15 cellular contexts compared by ENCODE assay signal in the genomic region with DNA sequence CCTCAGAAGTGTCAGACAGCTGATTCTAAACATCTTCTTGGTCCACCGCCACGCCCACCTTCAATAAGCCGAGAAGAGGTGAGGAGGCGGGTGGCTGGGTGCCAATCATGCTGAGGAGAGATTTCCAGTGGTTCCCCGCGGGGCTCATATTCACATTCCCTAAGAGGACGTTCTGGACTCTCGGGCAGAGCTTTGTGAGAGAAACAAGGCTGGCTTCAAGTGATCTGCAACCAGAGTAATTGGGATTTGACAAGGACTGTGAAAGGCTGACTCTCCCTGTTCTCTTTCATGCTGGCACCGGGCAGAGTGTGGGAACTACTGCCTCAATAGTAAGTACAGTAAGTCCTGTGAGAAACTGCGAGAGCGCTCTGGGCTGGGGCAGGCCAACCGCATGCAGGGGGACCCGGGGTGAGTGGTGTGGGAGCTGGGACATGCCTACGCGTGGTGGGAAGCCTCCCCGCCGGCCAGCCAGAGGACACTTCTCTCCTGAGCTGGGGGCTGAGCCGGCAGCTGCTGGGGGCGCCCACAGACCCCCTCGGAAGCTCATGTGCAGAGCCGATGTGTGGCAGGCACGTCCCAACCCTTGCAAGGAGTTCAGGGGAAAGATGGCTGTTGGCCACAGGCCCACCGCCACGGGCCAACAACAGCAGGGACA.
DNase-seq lines count a peak whose midpoint lies in the region; ATAC-seq and TF ChIP-seq lines count a peak whose summit lies in the region.
"Had no signal": no experiment of that assay in that cellular context is flagged by ENCODE, and none has a peak within 500 bp of the region (broad histone marks: within the 10 kb centered on the region; RNA-seq: fewer than 3 reads in every experiment).

No MANE protein-coding gene starts in this region.

- peaks cover 4% of the 10 kb centered on the region for H3K27me3 Mint-ChIP-seq in GM23338 (ENCODE audit: insufficient read depth, low read depth, poor library complexity)

- no peak for DNase-seq in GM23338 (ENCODE audit: low spot score)
- no peak for DNase-seq in ascending aorta (ENCODE audit: low spot score in 2 of 2)
- DNase-seq in left cardiac atrium, result peak; percentile 74
- no peak for DNase-seq in activated naive CD4-positive, alpha-beta T cell treated with anti-CD3 and anti-CD28 coated beads, Interleukin-2, amount 50 U/mL, for 16 hours
- DNase-seq: activated T-cell treated with anti-CD3 and anti-CD28 coated beads, Interleukin-2, amount 50 U/mL, for 4 hours; cerebellar nuclear complex; mucosa of descending colon; NCI-H1694; stimulated activated CD4-positive, alpha-beta T cell treated with anti-CD3 and anti-CD28 coated beads, Interleukin-15, amount 100 ng/mL, for 24 hours; stimulated activated naive B cell treated with anti-CD40 and anti-IgM and Interleukin-4, amounts not matched to agents 10 μg/mL and 1 μg/mL and 100 μg/mL, for 72 hours had no signal

- H3K9me2 ChIP-seq in GM23338 (ENCODE audit: insufficient read depth), result no peaks in the 10 kb centered on the region

- H3K36me3 ChIP-seq in GM23338 (ENCODE audit: insufficient read depth), result no peaks in the 10 kb centered on the region
- H3K36me3 ChIP-seq in ascending aorta, result no peaks in the 10 kb centered on the region
- peaks cover 0 to 7% (median 6%) of the 10 kb centered on the region in 3 donors for H3K36me3 ChIP-seq in skeletal muscle tissue (ENCODE audit: control insufficient read depth in 3 of 3, insufficient read depth in 3 of 3, low read length in 3 of 3)

- H3K9me3 ChIP-seq in ascending aorta (no peaks in the 10 kb centered on the region), skeletal muscle tissue (ENCODE audit: control insufficient read depth in 3 of 3, low read length in 3 of 3) (no peaks in the 10 kb centered on the region)
- H3K9me3 ChIP-seq: mucosa of descending colon had no signal

- H3K27me3 ChIP-seq in GM23338 (ENCODE audit: insufficient read depth), result no peaks in the 10 kb centered on the region
- H3K27me3 ChIP-seq in ascending aorta, result no peaks in the 10 kb centered on the region
- no peaks in the 10 kb centered on the region for H3K27me3 ChIP-seq in skeletal muscle tissue (ENCODE audit: control insufficient read depth in 3 of 3, insufficient read depth in 3 of 3, low read length in 3 of 3)

- ATAC-seq in GM23338 (no peak), left cardiac atrium (peak; percentile 23 to 36), GM21447 (IDR thresholded peaks at IDR 0.05; ENCODE audit: unreplicated experiment) (no peak), GM21526 (IDR thresholded peaks at IDR 0.05; ENCODE audit: low FRiP score, unreplicated experiment) (no peak), HG02938 (IDR thresholded peaks at IDR 0.05; ENCODE audit: unreplicated experiment) (no peak)
- ATAC-seq: activated T-cell treated with anti-CD3 and anti-CD28 coated beads, Interleukin-2, amount 50 U/mL, for 4 hours; mucosa of descending colon; stimulated activated naive B cell treated with anti-CD40 and anti-IgM and Interleukin-4, amounts not matched to agents 10 μg/mL and 1 μg/mL and 100 μg/mL, for 72 hours had no signal

- peak overlapping the region; percentile 80 to 93 (median 93) for H3K9ac ChIP-seq in skeletal muscle tissue (ENCODE audit: low read depth in 1 of 3, low read length in 3 of 3)

- intact Hi-C loops in ascending aorta (cut with DNase I), result loop anchor here (1.0 to 5.0 kb wide), 2 partner anchors 21 to 102 kb away; no protein-coding TSS in a partner anchor
- intact Hi-C loops in left cardiac atrium (cut with DNase I), result no loop called here

- H3K36me3 Mint-ChIP-seq in GM23338 (ENCODE audit: low read depth), result no peaks in the 10 kb centered on the region
- H3K36me3 Mint-ChIP-seq: stimulated activated naive B cell treated with anti-CD40 and anti-IgM and Interleukin-4, amounts not matched to agents 10 μg/mL and 1 μg/mL and 100 μg/mL, for 72 hours had no signal

- H3K4me1 ChIP-seq in GM23338 (ENCODE audit: insufficient read depth) (no peaks in the 10 kb centered on the region), ascending aorta (peaks cover 4 to 19% of the 10 kb centered on the region in 2 donors), skeletal muscle tissue (ENCODE audit: control insufficient read depth in 3 of 3, insufficient read depth in 3 of 3, low read length in 3 of 3) (peaks cover 25 to 44% (median 37%) of the 10 kb centered on the region in 3 donors)

- no peaks in the 10 kb centered on the region; the same call in 2 of the 3 replicates for H3K4me1 Mint-ChIP-seq in GM23338
- H3K4me1 Mint-ChIP-seq: stimulated activated naive B cell treated with anti-CD40 and anti-IgM and Interleukin-4, amounts not matched to agents 10 μg/mL and 1 μg/mL and 100 μg/mL, for 72 hours had no signal

- H3K79me2 ChIP-seq in GM23338 (replicated peaks; ENCODE audit: insufficient read depth), result no peaks in the 10 kb centered on the region

- H4K20me1 ChIP-seq in GM23338 (replicated peaks; ENCODE audit: insufficient read depth), result no peaks in the 10 kb centered on the region

- H2AFZ ChIP-seq in GM23338, result peak overlapping the region; percentile 88; the same call in 1 of the 2 replicates

- TF ChIP-seq CTCF in GM23338 (conservative IDR thresholded peaks at IDR 0.05; ENCODE audit: low read depth in 2 of 2) (no peak), ascending aorta (IDR thresholded peaks at IDR 0.05) (no peak)

- no peak overlapping the region for H3K27ac Mint-ChIP-seq in GM23338
- H3K27ac Mint-ChIP-seq: stimulated activated naive B cell treated with anti-CD40 and anti-IgM and Interleukin-4, amounts not matched to agents 10 μg/mL and 1 μg/mL and 100 μg/mL, for 72 hours had no signal

- H3K4me3 ChIP-seq in GM23338, result no peak overlapping the region
- peak overlapping the region; percentile 48 to 59 for H3K4me3 ChIP-seq in ascending aorta
- peak overlapping the region; percentile 77 to 82 (median 81) for H3K4me3 ChIP-seq in skeletal muscle tissue (ENCODE audit: low read length in 3 of 3)
- H3K4me3 ChIP-seq: mucosa of descending colon had no signal

- no peaks in the 10 kb centered on the region for H3F3A ChIP-seq in GM23338 (replicated peaks; ENCODE audit: low read depth)

- H3K4me3 Mint-ChIP-seq in GM23338, result no peak overlapping the region
- H3K4me3 Mint-ChIP-seq: activated T-cell treated with anti-CD3 and anti-CD28 coated beads, Interleukin-2, amount 50 U/mL, for 4 hours; stimulated activated naive B cell treated with anti-CD40 and anti-IgM and Interleukin-4, amounts not matched to agents 10 μg/mL and 1 μg/mL and 100 μg/mL, for 72 hours had no signal

- H3K9me3 Mint-ChIP-seq in GM23338, result no peaks in the 10 kb centered on the region; the same call in 2 of the 3 replicates
- H3K9me3 Mint-ChIP-seq: activated T-cell treated with anti-CD3 and anti-CD28 coated beads, Interleukin-2, amount 50 U/mL, for 4 hours had no signal

- no peak overlapping the region for H3K27ac ChIP-seq in GM23338 (ENCODE audit: low read depth)
- H3K27ac ChIP-seq in ascending aorta, result peak overlapping the region; percentile 56 to 83
- peak overlapping the region; percentile 86 for H3K27ac ChIP-seq in skeletal muscle tissue (ENCODE audit: low read depth, low read length)
- H3K27ac ChIP-seq: VCaP had no signal

- no peak overlapping the region for H3K4me2 ChIP-seq in GM23338

TF ChIP-seq in GM23338, 12 proteins besides CTCF, POLR2A, EP300 and RAD21 (continues in another document):
- TF ChIP-seq, protein P1, sequence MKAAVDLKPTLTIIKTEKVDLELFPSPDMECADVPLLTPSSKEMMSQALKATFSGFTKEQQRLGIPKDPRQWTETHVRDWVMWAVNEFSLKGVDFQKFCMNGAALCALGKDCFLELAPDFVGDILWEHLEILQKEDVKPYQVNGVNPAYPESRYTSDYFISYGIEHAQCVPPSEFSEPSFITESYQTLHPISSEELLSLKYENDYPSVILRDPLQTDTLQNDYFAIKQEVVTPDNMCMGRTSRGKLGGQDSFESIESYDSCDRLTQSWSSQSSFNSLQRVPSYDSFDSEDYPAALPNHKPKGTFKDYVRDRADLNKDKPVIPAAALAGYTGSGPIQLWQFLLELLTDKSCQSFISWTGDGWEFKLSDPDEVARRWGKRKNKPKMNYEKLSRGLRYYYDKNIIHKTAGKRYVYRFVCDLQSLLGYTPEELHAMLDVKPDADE (IDR thresholded peaks at IDR 0.05), result no peak
- TF ChIP-seq EZH2phosphoT487 (IDR thresholded peaks at IDR 0.05; ENCODE audit: unreplicated experiment) (no peak), STAT1 (IDR thresholded peaks at IDR 0.05; ENCODE audit: unreplicated experiment) (no peak), POLR2AphosphoS5 (IDR thresholded peaks at IDR 0.05; ENCODE audit: low read depth) (no peak), ZNF331 (CRISPR knock-in tag; IDR thresholded peaks at IDR 0.05; ENCODE audit: low read depth) (no peak), ZNF114 (CRISPR knock-in tag; IDR thresholded peaks at IDR 0.05) (no peak), JUNB (IDR thresholded peaks at IDR 0.05; ENCODE audit: unreplicated experiment) (no peak)
- TF ChIP-seq, protein P2, sequence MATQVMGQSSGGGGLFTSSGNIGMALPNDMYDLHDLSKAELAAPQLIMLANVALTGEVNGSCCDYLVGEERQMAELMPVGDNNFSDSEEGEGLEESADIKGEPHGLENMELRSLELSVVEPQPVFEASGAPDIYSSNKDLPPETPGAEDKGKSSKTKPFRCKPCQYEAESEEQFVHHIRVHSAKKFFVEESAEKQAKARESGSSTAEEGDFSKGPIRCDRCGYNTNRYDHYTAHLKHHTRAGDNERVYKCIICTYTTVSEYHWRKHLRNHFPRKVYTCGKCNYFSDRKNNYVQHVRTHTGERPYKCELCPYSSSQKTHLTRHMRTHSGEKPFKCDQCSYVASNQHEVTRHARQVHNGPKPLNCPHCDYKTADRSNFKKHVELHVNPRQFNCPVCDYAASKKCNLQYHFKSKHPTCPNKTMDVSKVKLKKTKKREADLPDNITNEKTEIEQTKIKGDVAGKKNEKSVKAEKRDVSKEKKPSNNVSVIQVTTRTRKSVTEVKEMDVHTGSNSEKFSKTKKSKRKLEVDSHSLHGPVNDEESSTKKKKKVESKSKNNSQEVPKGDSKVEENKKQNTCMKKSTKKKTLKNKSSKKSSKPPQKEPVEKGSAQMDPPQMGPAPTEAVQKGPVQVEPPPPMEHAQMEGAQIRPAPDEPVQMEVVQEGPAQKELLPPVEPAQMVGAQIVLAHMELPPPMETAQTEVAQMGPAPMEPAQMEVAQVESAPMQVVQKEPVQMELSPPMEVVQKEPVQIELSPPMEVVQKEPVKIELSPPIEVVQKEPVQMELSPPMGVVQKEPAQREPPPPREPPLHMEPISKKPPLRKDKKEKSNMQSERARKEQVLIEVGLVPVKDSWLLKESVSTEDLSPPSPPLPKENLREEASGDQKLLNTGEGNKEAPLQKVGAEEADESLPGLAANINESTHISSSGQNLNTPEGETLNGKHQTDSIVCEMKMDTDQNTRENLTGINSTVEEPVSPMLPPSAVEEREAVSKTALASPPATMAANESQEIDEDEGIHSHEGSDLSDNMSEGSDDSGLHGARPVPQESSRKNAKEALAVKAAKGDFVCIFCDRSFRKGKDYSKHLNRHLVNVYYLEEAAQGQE (IDR thresholded peaks at IDR 0.05; ENCODE audit: unreplicated experiment), result no peak

Comparison
In these comparisons a context has a peak if more than half of its experiments do, and no peak if none do; other contexts are left out.
1. ATAC-seq: peak in left cardiac atrium (2 of 2); none in GM23338 (single experiment), GM21447 (single experiment), GM21526 (single experiment) and HG02938 (single experiment).